ENCODE assay signal across 8 cellular contexts in genomic region chr6:26103770-26104456, GRCh38. TPM values are rescaled to one million over a fixed set of nuclear protein-coding genes. Genes with fewer than 3 reads are reported as not detected.
DNase-seq lines count a peak whose midpoint lies in the region; ATAC-seq, FAIRE-seq and TF ChIP-seq lines count a peak whose summit lies in the region.

No MANE protein-coding gene starts in this region.

- intact Hi-C loops in activated naive CD4-positive, alpha-beta T cell treated with anti-CD3 and anti-CD28 coated beads for 36 hours (cut with micrococcal nuclease): loop anchor here (1.0 to 2.0 kb wide), 7 partner anchors 19 to 181 kb away; a partner anchor contains a TSS

- no peaks in the 10 kb centered on the region for H3K36me3 Mint-ChIP-seq in activated naive CD4-positive, alpha-beta T cell treated with anti-CD3 and anti-CD28 coated beads for 36 hours (ENCODE audit: low read depth)

- H3K27me3 ChIP-seq in SJSA1 (replicated peaks) (no peaks in the 10 kb centered on the region), gastroesophageal sphincter (no peaks in the 10 kb centered on the region)

- H3K36me3 ChIP-seq in ES-I3 (ENCODE audit: insufficient read depth, low read length) (no peaks in the 10 kb centered on the region), SJSA1 (no peaks in the 10 kb centered on the region), gastroesophageal sphincter (no peaks in the 10 kb centered on the region)

- H3K9me3 Mint-ChIP-seq in activated naive CD4-positive, alpha-beta T cell treated with anti-CD3 and anti-CD28 coated beads for 36 hours: no peaks in the 10 kb centered on the region

- peaks cover 2% of the 10 kb centered on the region for H3K27me3 Mint-ChIP-seq in activated naive CD4-positive, alpha-beta T cell treated with anti-CD3 and anti-CD28 coated beads for 36 hours (ENCODE audit: low read depth)

- TF ChIP-seq EP300 in gastroesophageal sphincter (IDR thresholded peaks at IDR 0.05): no peak

- TF ChIP-seq POLR2A in H54 (IDR thresholded peaks at IDR 0.05; ENCODE audit: low read depth, low read length) (peak; percentile 99), gastroesophageal sphincter (IDR thresholded peaks at IDR 0.05) (peak; percentile 98 to 99)

- peak overlapping the region; percentile 39 for H3K4me3 ChIP-seq in SJSA1
- peak overlapping the region; percentile 56 to 94 for H3K4me3 ChIP-seq in gastroesophageal sphincter

- peak; percentile 89 for FAIRE-seq in H54 (lab: Jason Lieb, UNC)

- 0 to 1% methylated on average over 25 to 37 of the region's 39 CpGs for WGBS in gastroesophageal sphincter (ENCODE audit: low coverage in 1 of 2), 2 donors

- peak; percentile 95 for ATAC-seq in gastroesophageal sphincter

- H3K4me1 ChIP-seq in ES-I3 (ENCODE audit: insufficient read depth, low read length): peaks cover 10% of the 10 kb centered on the region; the same call in 1 of the 2 replicates
- H3K4me1 ChIP-seq in SJSA1 (replicated peaks): peaks cover 8% of the 10 kb centered on the region
- H3K4me1 ChIP-seq in gastroesophageal sphincter: peaks cover 0 to 19% (median 5%) of the 10 kb centered on the region in 3 donors

- peak overlapping the region; percentile 55 for H3K9ac ChIP-seq in ES-I3 (ENCODE audit: low read depth, low read length)

- CTCF ChIA-PET in activated naive CD4-positive, alpha-beta T cell treated with anti-CD3 and anti-CD28 coated beads for 36 hours (lab: Charles Lee): interaction anchor here (0.8 to 20.7 kb wide), 3 partner anchors 11 to 39 kb away, joined by 4 to 570 read pairs (median 4); a partner anchor contains a TSS

- H3K9me3 ChIP-seq in ES-I3 (ENCODE audit: control insufficient read depth, insufficient read depth, low read length) (peaks cover 9% of the 10 kb centered on the region; the same call in 1 of the 2 replicates), SJSA1 (replicated peaks) (no peaks in the 10 kb centered on the region), gastroesophageal sphincter (no peaks in the 10 kb centered on the region)

- peak overlapping the region; percentile 94 for H3K27ac Mint-ChIP-seq in activated naive CD4-positive, alpha-beta T cell treated with anti-CD3 and anti-CD28 coated beads for 36 hours

- peak; percentile 20 to 58 (median 54) for TF ChIP-seq CTCF in gastroesophageal sphincter (IDR thresholded peaks at IDR 0.05)

- H3K4me1 Mint-ChIP-seq in activated naive CD4-positive, alpha-beta T cell treated with anti-CD3 and anti-CD28 coated beads for 36 hours (ENCODE audit: low read depth): peaks cover 18% of the 10 kb centered on the region

- H3K27ac ChIP-seq in SJSA1 (peak overlapping the region; percentile 94), gastroesophageal sphincter (peak overlapping the region; percentile 85 to 99 (median 94))

- H3K4me3 Mint-ChIP-seq in activated naive CD4-positive, alpha-beta T cell treated with anti-CD3 and anti-CD28 coated beads for 36 hours: peak overlapping the region; percentile 80

- DNase-seq in H54 (ENCODE audit: insufficient read length, low spot score): peak; percentile 25
- DNase-seq in M059J (ENCODE audit: low read depth): peak; percentile 98
- peak; percentile 87 to 97 for DNase-seq in SJSA1 (ENCODE audit: low read depth in 1 of 2, low spot score in 2 of 2)
- DNase-seq in activated naive CD4-positive, alpha-beta T cell treated with anti-CD3 and anti-CD28 coated beads for 36 hours: peak; percentile 87
- peak; percentile 87 for DNase-seq in non-pigmented ciliary epithelial cell (ENCODE audit: low read depth)
- DNase-seq in superior temporal gyrus (ENCODE audit: extremely low spot score): peak; percentile 100

RNA-seq across cellular contexts. Expression of gene HFE, which starts 16.7 kb away (rescaled TPM):
- total RNA-seq in M059J (2014; rRNA removed; shearing (Covaris generic)): 16.9 and 20.6 TPM in 2 replicates
- total RNA-seq in SJSA1 (2014; rRNA removed; shearing (Covaris generic)): 2.6 and 3.5 TPM in 2 replicates
- 1 to 10 TPM in 1 of 2 experiments, under 1 TPM in 1; 0.57 to 1.4 TPM for total RNA-seq in activated naive CD4-positive, alpha-beta T cell treated with anti-CD3 and anti-CD28 coated beads for 36 hours
- total RNA-seq in gastroesophageal sphincter: 10 to 100 TPM in 1 of 4 donors, 1 to 10 TPM in 3; 3.7 to 11.4 (median 8.3) TPM

Comparison
In these comparisons a context has a peak if more than half of its experiments do, and no peak if none do; other contexts are left out.
1. Peak in every context shown above with its lines: DNase-seq, ATAC-seq, H3K4me3 ChIP-seq and H3K27ac ChIP-seq.
2. DNase-seq: peak in every context shown above with its lines; median percentile 100 in superior temporal gyrus; 98 in M059J; 92 in SJSA1; 87 in activated naive CD4-positive, alpha-beta T cell treated with anti-CD3 and anti-CD28 coated beads for 36 hours; 87 in non-pigmented ciliary epithelial cell; 25 in H54.